In genomic region chr6:139926711-139927110, GRCh38 we compare ENCODE assay signal across 16 cellular contexts.
DNase-seq lines count a peak whose midpoint lies in the region; ATAC-seq and TF ChIP-seq lines count a peak whose summit lies in the region.
"Had no signal": no experiment of that assay in that cellular context is flagged by ENCODE, and none has a peak within 500 bp of the region (broad histone marks: within the 10 kb centered on the region; RNA-seq: fewer than 3 reads in every experiment).

No MANE protein-coding gene starts in this region.

- peak; percentile 20 for DNase-seq in EH (ENCODE audit: low read depth)
- peak; percentile 17 for DNase-seq in HS-27A (ENCODE audit: low read depth)
- peak; percentile 53 for DNase-seq in cerebellar cortex (ENCODE audit: low spot score)
- peak; percentile 1 for DNase-seq in osteoblast (ENCODE audit: insufficient read length, low spot score, missing footprints)
- DNase-seq in caudate nucleus (lab: John Stamatoyannopoulos, UW) = no peak
- DNase-seq in NCI-H1417 (lab: John Stamatoyannopoulos, UW) = no peak
- no peak for DNase-seq in activated gamma-delta T cell treated with Interleukin-2 at 50 U/mL for 16 hours
- DNase-seq: activated CD8-positive, alpha-beta memory T cell treated with anti-CD3 and anti-CD28 coated beads for 24 hours; left lung; NCI-H1048; psoas muscle; RPMI8226; stimulated activated CD4-positive, alpha-beta T cell treated with anti-CD3 and anti-CD28 coated beads, Interleukin-15, amount 100 ng/mL, for 24 hours; T-helper 1 cell had no signal

- H4K20me1 ChIP-seq in osteoblast (ENCODE audit: insufficient read depth, low read length) = no peaks in the 10 kb centered on the region

- H3K9me3 ChIP-seq in osteoblast (ENCODE audit: low read depth, low read length) = no peaks in the 10 kb centered on the region
- H3K9me3 ChIP-seq: esophagus muscularis mucosa, left lung, psoas muscle had no signal

- peak overlapping the region; percentile 38 for H3K4me3 ChIP-seq in osteoblast (ENCODE audit: insufficient read depth, low read length)
- H3K4me3 ChIP-seq: esophagus muscularis mucosa, left lung, psoas muscle had no signal

- H3K4me1 ChIP-seq in osteoblast (ENCODE audit: insufficient read depth, low read length) = peaks cover 31% of the 10 kb centered on the region
- H3K4me1 ChIP-seq: esophagus muscularis mucosa, left lung, psoas muscle had no signal

- no peak overlapping the region for H2AFZ ChIP-seq in osteoblast (ENCODE audit: low read length)

- peak overlapping the region; percentile 72 for H3K4me2 ChIP-seq in osteoblast (ENCODE audit: insufficient read depth, low read length)

- no peaks in the 10 kb centered on the region for H3K27me3 ChIP-seq in osteoblast (ENCODE audit: insufficient read depth, low read length)
- H3K27me3 ChIP-seq: esophagus muscularis mucosa, left lung had no signal

- peak overlapping the region; percentile 91 for H3K27ac ChIP-seq in osteoblast (ENCODE audit: low read depth, low read length)
- H3K27ac ChIP-seq in caudate nucleus (ENCODE audit: low read depth, low read length) = no peak overlapping the region
- H3K27ac ChIP-seq: esophagus muscularis mucosa, left lung, psoas muscle had no signal

- no peaks in the 10 kb centered on the region for H3K79me2 ChIP-seq in osteoblast (ENCODE audit: insufficient read depth, low read length)

- H3K36me3 ChIP-seq in osteoblast (ENCODE audit: insufficient read depth, low read length) = no peaks in the 10 kb centered on the region
- H3K36me3 ChIP-seq: esophagus muscularis mucosa, left lung had no signal

- no peak for ATAC-seq in HG02981 (IDR thresholded peaks at IDR 0.05; ENCODE audit: unreplicated experiment)

- no peak for TF ChIP-seq CTCF in osteoblast (IDR thresholded peaks at IDR 0.05; ENCODE audit: extremely low read depth, low read depth, low read length)

Comparison
In these comparisons a context has a peak if more than half of its experiments do, and no peak if none do; other contexts are left out.
1. DNase-seq: peak in EH (single experiment), HS-27A (single experiment), cerebellar cortex (single experiment) and osteoblast (single experiment); none in caudate nucleus (0 of 61), NCI-H1417 (0 of 3) and activated gamma-delta T cell treated with Interleukin-2 at 50 U/mL for 16 hours (single experiment).